ENCODE assay signal across 21 cellular contexts in the genomic region with DNA sequence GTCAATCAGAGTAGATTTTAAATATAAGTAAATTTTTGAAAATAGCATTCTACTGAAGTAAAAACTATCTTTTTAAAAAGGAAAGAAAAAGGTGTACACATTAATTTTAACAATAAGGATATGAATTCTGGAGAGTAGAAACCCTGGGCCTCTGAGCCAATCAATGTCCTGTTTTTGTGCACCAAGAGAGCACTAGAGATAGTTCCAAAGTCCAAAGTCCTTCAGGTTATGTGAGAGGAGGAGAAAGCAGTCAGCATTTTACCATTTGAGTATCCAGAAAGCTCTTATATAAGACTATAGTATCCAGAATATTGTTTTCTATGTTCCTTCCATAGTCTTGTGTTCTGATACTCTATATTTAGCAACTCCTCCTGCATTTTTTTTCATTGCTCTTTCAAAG. TPM values are rescaled to one million over a fixed set of nuclear protein-coding genes. Genes with fewer than 3 reads are reported as not detected.
DNase-seq lines count a peak whose midpoint lies in the region; ATAC-seq, FAIRE-seq and TF ChIP-seq lines count a peak whose summit lies in the region.
"Had no signal": no experiment of that assay in that cellular context is flagged by ENCODE, and none has a peak within 500 bp of the region (broad histone marks: within the 10 kb centered on the region; RNA-seq: fewer than 3 reads in every experiment).

No MANE protein-coding gene starts in this region.

- peak overlapping the region; percentile 43 for H3K27ac Mint-ChIP-seq in endothelial cell (ENCODE audit: unreplicated experiment)
- H3K27ac Mint-ChIP-seq: CD14-positive monocyte, GM23338 had no signal

- H3K9ac ChIP-seq in HepG2 (ENCODE audit: insufficient read depth, low read depth, low read length): no peak overlapping the region
- H3K9ac ChIP-seq: BLaER1, KMS-11 had no signal

- no peaks in the 10 kb centered on the region for H3K36me3 ChIP-seq in HepG2 (replicated peaks in 1 of 2; ENCODE audit: control insufficient read depth in 1 of 2, insufficient read depth in 2 of 2, low read length in 2 of 2)
- no peaks in the 10 kb centered on the region for H3K36me3 ChIP-seq in small intestine (ENCODE audit: control insufficient read depth in 2 of 2, insufficient read depth in 2 of 2, low read length in 2 of 2)
- H3K36me3 ChIP-seq: BLaER1 had no signal

- no peak for TF ChIP-seq POLR2A in HepG2 (IDR thresholded peaks at IDR 0.05; ENCODE audit: insufficient read depth in 1 of 2, low read depth in 2 of 2, low read length in 2 of 2)

- H3K4me1 Mint-ChIP-seq in endothelial cell (ENCODE audit: unreplicated experiment): peaks cover 15% of the 10 kb centered on the region

- FAIRE-seq in HepG2 (lab: Jason Lieb, UNC): no peak
- FAIRE-seq in small intestine (lab: Jason Lieb, UNC): no peak
- FAIRE-seq: GM12878, H54 had no signal

- H3K4me1 ChIP-seq in HepG2 (ENCODE audit: insufficient read depth, low read length): peaks cover 50% of the 10 kb centered on the region
- H3K4me1 ChIP-seq in small intestine (ENCODE audit: control insufficient read depth in 2 of 2, insufficient read depth in 1 of 2, low read depth in 1 of 2, low read length in 1 of 2): no peaks in the 10 kb centered on the region

- CTCF ChIA-PET in HepG2 (lab: Yijun Ruan, JAX; ENCODE audit: low intra/inter-chr PET ratio, low total read pairs): no interaction called here

- H3K4me3 ChIP-seq in HepG2 (replicated peaks in 1 of 3; ENCODE audit: insufficient read depth in 1 of 3, low read depth in 2 of 3, low read length in 3 of 3) (no peak overlapping the region), small intestine (ENCODE audit: low read depth in 1 of 2, low read length in 2 of 2) (no peak overlapping the region)
- H3K4me3 ChIP-seq: BLaER1, GM12878, GM23338 had no signal

- TF ChIP-seq RAD21 in HepG2 (CRISPR knock-in tag; IDR thresholded peaks at IDR 0.05): no peak

- H3K27ac ChIP-seq in 22Rv1 (0 out of 2 replicates have a peak overlapping the region, but pooled peaks have one; percentile 25), HepG2 (ENCODE audit: extremely low read length, insufficient read depth, low read length) (peak overlapping the region; percentile 55), small intestine (ENCODE audit: low read depth in 1 of 2, low read length in 1 of 2) (no peak overlapping the region)
- H3K27ac ChIP-seq: BLaER1, KMS-11 had no signal

- TF ChIP-seq EP300 in HepG2 (IDR thresholded peaks at IDR 0.05; ENCODE audit: low read depth in 2 of 2, low read length in 2 of 2) (no peak), HepG2 (CRISPR knock-in tag; IDR thresholded peaks at IDR 0.05; ENCODE audit: borderline replicate concordance) (no peak)

- H4K20me1 ChIP-seq in HepG2 (ENCODE audit: insufficient read depth, low read length): no peaks in the 10 kb centered on the region
- H4K20me1 ChIP-seq: BLaER1 had no signal

- no TSS peak for BruUV-seq in HepG2 (replicated peaks; lab: Mats Ljungman, UMichigan)

- DNase-seq in endothelial cell (ENCODE audit: low spot score): no peak
- no peak for DNase-seq in HepG2 (ENCODE audit: low spot score)
- peak; percentile 38 for DNase-seq in small intestine
- no peak for DNase-seq in NCI-H345 (lab: John Stamatoyannopoulos, UW)
- no peak for DNase-seq in activated CD4-positive, alpha-beta T cell treated with anti-CD3 and anti-CD28 coated beads for 48 hours
- DNase-seq: 8988T; CD4-positive, alpha-beta memory T cell; DMS153; DND-41; EL; HCEC 1CT had no signal

- TF ChIP-seq CTCF in 22Rv1 (IDR thresholded peaks at IDR 0.05): no peak
- no peak for TF ChIP-seq CTCF in endothelial cell (IDR thresholded peaks at IDR 0.05; ENCODE audit: unreplicated experiment)
- TF ChIP-seq CTCF in HepG2 (CRISPR knock-in tag; IDR thresholded peaks at IDR 0.05): no peak

- H3K79me2 ChIP-seq in HepG2 (ENCODE audit: insufficient read depth, low read length): no peaks in the 10 kb centered on the region

- in situ Hi-C loops in HepG2 (cut with HindIII; ENCODE audit: extremely low pct_ligation_motif_present, low pct_unique_long_range_greater_than_20kb): no loop called here

- POLR2A ChIA-PET in HepG2 (lab: Yijun Ruan, JAX): no interaction called here

- no peaks in the 10 kb centered on the region for H3K9me3 ChIP-seq in HepG2 (ENCODE audit: low read length)
- H3K9me3 ChIP-seq in small intestine (ENCODE audit: control insufficient read depth, low read depth): no peaks in the 10 kb centered on the region
- H3K9me3 ChIP-seq: BLaER1 had no signal

- no peak overlapping the region for H2AFZ ChIP-seq in HepG2 (ENCODE audit: low read length)
- H2AFZ ChIP-seq: GM23338 had no signal

- H3K4me2 ChIP-seq in HepG2 (ENCODE audit: low read depth, low read length): no peak overlapping the region
- H3K4me2 ChIP-seq: BLaER1, GM23338, KMS-11 had no signal

- H3K4me3 Mint-ChIP-seq in endothelial cell (ENCODE audit: unreplicated experiment): no peak overlapping the region
- H3K4me3 Mint-ChIP-seq: CD14-positive monocyte; CD4-positive, alpha-beta memory T cell; GM23338 had no signal

- peaks cover 5% of the 10 kb centered on the region for H3K36me3 Mint-ChIP-seq in endothelial cell (ENCODE audit: low read depth, unreplicated experiment)

- ATAC-seq in HepG2 (no peak), GM19324 (IDR thresholded peaks at IDR 0.05; ENCODE audit: low FRiP score, unreplicated experiment) (no peak)
- ATAC-seq: GM12878, GM23338 had no signal

- intact Hi-C loops in HepG2 (cut with micrococcal nuclease; ENCODE audit: unreplicated experiment): no loop called here

- no peaks in the 10 kb centered on the region for H3K27me3 ChIP-seq in HepG2 (ENCODE audit: control insufficient read depth in 1 of 2, insufficient read depth in 2 of 2, low read length in 2 of 2)
- H3K27me3 ChIP-seq in small intestine (ENCODE audit: control insufficient read depth in 2 of 2, insufficient read depth in 2 of 2, low read length in 2 of 2): no peaks in the 10 kb centered on the region
- H3K27me3 ChIP-seq: BLaER1 had no signal

- peaks cover 3% of the 10 kb centered on the region for H3K27me3 Mint-ChIP-seq in endothelial cell (ENCODE audit: unreplicated experiment)

- H3K9me3 Mint-ChIP-seq in endothelial cell (ENCODE audit: unreplicated experiment): no peaks in the 10 kb centered on the region
- H3K9me3 Mint-ChIP-seq: GM23338 had no signal

RNA-seq across cellular contexts. Expression of a gene that starts 3.3 kb away (rescaled TPM):
- total RNA-seq in endothelial cell (ENCODE audit: unreplicated experiment) (81.2 TPM), HepG2 (2016; rRNA removed; fragmentation: Illumina TruSeq; extraction: Trizol) (40.8 and 60.5 TPM in 2 replicates)
- 13.3 and 13.6 TPM in 2 replicates for total RNA-seq in HepG2 (2016; cell fraction: cytosol; rRNA removed; fragmentation: Illumina TruSeq; extraction: Trizol; ENCODE audit: low read depth)
- 40.2 and 68.3 TPM in 2 replicates for total RNA-seq in HepG2 (2016; cell fraction: insoluble cytoplasmic fraction; rRNA removed; fragmentation: Illumina TruSeq; extraction: Trizol)
- total RNA-seq in HepG2 (2016; cell fraction: membrane; rRNA removed; fragmentation: Illumina TruSeq; extraction: Trizol): 25.7 and 27.8 TPM in 2 replicates
- total RNA-seq in HepG2 (2016; cell fraction: nucleus; rRNA removed; fragmentation: Illumina TruSeq; extraction: Trizol): 16.3 and 17.0 TPM in 2 replicates
- polyA plus RNA-seq in HepG2 (2011; rRNA removed) (12.7 and 20.0 TPM in 2 replicates), small intestine (10 to 100 TPM; 24.8 to 54.5 (median 40.5) TPM)
- polyA plus RNA-seq in HepG2 (2011; cell fraction: cytosol; rRNA removed): 6.7 and 14.0 TPM in 2 replicates
- polyA plus RNA-seq in HepG2 (2011; cell fraction: nucleus; rRNA removed): 1.8 and 3.1 TPM in 2 replicates
- polyA plus RNA-seq in HepG2 (2012): 31.9 and 55.7 TPM in 2 replicates
- polyA plus RNA-seq in HepG2 (2016; cell fraction: cytosol; fragmentation: Illumina TruSeq; extraction: Trizol; ENCODE audit: low read depth): 12.4 and 13.5 TPM in 2 replicates
- polyA plus RNA-seq in HepG2 (2016; cell fraction: insoluble cytoplasmic fraction; fragmentation: Illumina TruSeq; extraction: Trizol; ENCODE audit: low read depth): 76.0 and 88.5 TPM in 2 replicates
- 25.8 and 26.0 TPM in 2 replicates for polyA plus RNA-seq in HepG2 (2016; cell fraction: membrane; fragmentation: Illumina TruSeq; extraction: Trizol; ENCODE audit: low read depth)
- polyA plus RNA-seq in HepG2 (2016; cell fraction: nucleus; fragmentation: Illumina TruSeq; extraction: Trizol; ENCODE audit: insufficient read depth, low read depth): 25.8 and 26.9 TPM in 2 replicates
- 1.7 and 2.6 TPM in 2 replicates for polyA minus RNA-seq in HepG2 (2011; rRNA and poly(A)+ RNA removed; ENCODE audit: low replicate concordance)
- polyA minus RNA-seq in HepG2 (2011; cell fraction: cytosol; rRNA and poly(A)+ RNA removed): 8.1 and 9.1 TPM in 2 replicates
- 5.2 and 6.5 TPM in 2 replicates for polyA minus RNA-seq in HepG2 (2011; cell fraction: nucleus; rRNA and poly(A)+ RNA removed)

RNA-seq across cellular contexts. Expression of a gene that starts 18.3 kb away (rescaled TPM):
- total RNA-seq in endothelial cell (ENCODE audit: unreplicated experiment) (3.0 TPM), HepG2 (2016; rRNA removed; fragmentation: Illumina TruSeq; extraction: Trizol) (not detected in 2 replicates)
- total RNA-seq in HepG2 (2016; cell fraction: cytosol; rRNA removed; fragmentation: Illumina TruSeq; extraction: Trizol; ENCODE audit: low read depth): not detected in 2 replicates
- total RNA-seq in HepG2 (2016; cell fraction: insoluble cytoplasmic fraction; rRNA removed; fragmentation: Illumina TruSeq; extraction: Trizol): not detected in 2 replicates
- total RNA-seq in HepG2 (2016; cell fraction: membrane; rRNA removed; fragmentation: Illumina TruSeq; extraction: Trizol): not detected in 2 replicates
- not detected in 2 replicates for total RNA-seq in HepG2 (2016; cell fraction: nucleus; rRNA removed; fragmentation: Illumina TruSeq; extraction: Trizol)
- polyA plus RNA-seq in HepG2 (2011; rRNA removed) (not detected in 2 replicates), small intestine (1 to 10 TPM in 1 of 3 donors, under 1 TPM in 1, not detected in 1; 0.54 to 2.0 TPM)
- polyA plus RNA-seq in HepG2 (2011; cell fraction: cytosol; rRNA removed): not detected in 2 replicates
- not detected in 2 replicates for polyA plus RNA-seq in HepG2 (2011; cell fraction: nucleus; rRNA removed)
- polyA plus RNA-seq in HepG2 (2012): not detected in 2 replicates
- not detected in 2 replicates for polyA plus RNA-seq in HepG2 (2016; cell fraction: cytosol; fragmentation: Illumina TruSeq; extraction: Trizol; ENCODE audit: low read depth)
- polyA plus RNA-seq in HepG2 (2016; cell fraction: insoluble cytoplasmic fraction; fragmentation: Illumina TruSeq; extraction: Trizol; ENCODE audit: low read depth): not detected in 2 replicates
- not detected in 2 replicates for polyA plus RNA-seq in HepG2 (2016; cell fraction: membrane; fragmentation: Illumina TruSeq; extraction: Trizol; ENCODE audit: low read depth)
- not detected in 2 replicates for polyA plus RNA-seq in HepG2 (2016; cell fraction: nucleus; fragmentation: Illumina TruSeq; extraction: Trizol; ENCODE audit: insufficient read depth, low read depth)
- polyA minus RNA-seq in HepG2 (2011; rRNA and poly(A)+ RNA removed; ENCODE audit: low replicate concordance): not detected in 2 replicates
- polyA minus RNA-seq in HepG2 (2011; cell fraction: cytosol; rRNA and poly(A)+ RNA removed): not detected in 2 replicates
- polyA minus RNA-seq in HepG2 (2011; cell fraction: nucleus; rRNA and poly(A)+ RNA removed): not detected in 2 replicates
- total RNA-seq: CD4-positive, alpha-beta memory T cell; G401; GM12878 had no signal
- polyA plus RNA-seq: AG04450; CD14-positive monocyte; CD4-positive, alpha-beta memory T cell; GM12878 had no signal

RNA-seq across cellular contexts. Expression of a gene that starts 43.4 kb away (rescaled TPM):
- 85.0 TPM for total RNA-seq in endothelial cell (ENCODE audit: unreplicated experiment)
- total RNA-seq in HepG2 (2016; rRNA removed; fragmentation: Illumina TruSeq; extraction: Trizol): not detected in 2 replicates
- total RNA-seq in HepG2 (2016; cell fraction: cytosol; rRNA removed; fragmentation: Illumina TruSeq; extraction: Trizol; ENCODE audit: low read depth): not detected in 2 replicates
- total RNA-seq in HepG2 (2016; cell fraction: insoluble cytoplasmic fraction; rRNA removed; fragmentation: Illumina TruSeq; extraction: Trizol): not detected in 2 replicates
- total RNA-seq in HepG2 (2016; cell fraction: membrane; rRNA removed; fragmentation: Illumina TruSeq; extraction: Trizol): not detected in 2 replicates
- not detected in 2 replicates for total RNA-seq in HepG2 (2016; cell fraction: nucleus; rRNA removed; fragmentation: Illumina TruSeq; extraction: Trizol)
- polyA plus RNA-seq in HepG2 (2011; rRNA removed): not detected in 2 replicates
- 0.05 TPM in 1 of 2 replicates, not detected in the other for polyA plus RNA-seq in HepG2 (2011; cell fraction: cytosol; rRNA removed)
- polyA plus RNA-seq in HepG2 (2011; cell fraction: nucleus; rRNA removed): not detected in 2 replicates
- polyA plus RNA-seq in HepG2 (2012): not detected in 2 replicates
- polyA plus RNA-seq in HepG2 (2016; cell fraction: cytosol; fragmentation: Illumina TruSeq; extraction: Trizol; ENCODE audit: low read depth): not detected in 2 replicates
- not detected in 2 replicates for polyA plus RNA-seq in HepG2 (2016; cell fraction: insoluble cytoplasmic fraction; fragmentation: Illumina TruSeq; extraction: Trizol; ENCODE audit: low read depth)
- not detected in 2 replicates for polyA plus RNA-seq in HepG2 (2016; cell fraction: membrane; fragmentation: Illumina TruSeq; extraction: Trizol; ENCODE audit: low read depth)
- polyA plus RNA-seq in HepG2 (2016; cell fraction: nucleus; fragmentation: Illumina TruSeq; extraction: Trizol; ENCODE audit: insufficient read depth, low read depth): not detected in 2 replicates
- polyA minus RNA-seq in HepG2 (2011; rRNA and poly(A)+ RNA removed; ENCODE audit: low replicate concordance): not detected in 2 replicates
- not detected in 2 replicates for polyA minus RNA-seq in HepG2 (2011; cell fraction: cytosol; rRNA and poly(A)+ RNA removed)
- not detected in 2 replicates for polyA minus RNA-seq in HepG2 (2011; cell fraction: nucleus; rRNA and poly(A)+ RNA removed)
- 10 to 100 TPM in 2 of 3 donors, 1 to 10 TPM in 1; 5.6 to 42.9 (median 23.0) TPM for polyA plus RNA-seq in small intestine

RNA-seq across cellular contexts. Expression of a gene that starts 52.5 kb away (rescaled TPM):
- total RNA-seq in endothelial cell (ENCODE audit: unreplicated experiment) (50.4 TPM), HepG2 (2016; rRNA removed; fragmentation: Illumina TruSeq; extraction: Trizol) (0.46 TPM in 2 replicates)
- total RNA-seq in HepG2 (2016; cell fraction: cytosol; rRNA removed; fragmentation: Illumina TruSeq; extraction: Trizol; ENCODE audit: low read depth): not detected in 2 replicates
- total RNA-seq in HepG2 (2016; cell fraction: insoluble cytoplasmic fraction; rRNA removed; fragmentation: Illumina TruSeq; extraction: Trizol): 0.30 and 0.51 TPM in 2 replicates
- 0.28 TPM in 1 of 2 replicates, not detected in the other for total RNA-seq in HepG2 (2016; cell fraction: membrane; rRNA removed; fragmentation: Illumina TruSeq; extraction: Trizol)
- 0.60 TPM in 1 of 2 replicates, not detected in the other for total RNA-seq in HepG2 (2016; cell fraction: nucleus; rRNA removed; fragmentation: Illumina TruSeq; extraction: Trizol)
- polyA plus RNA-seq in HepG2 (2011; rRNA removed) (0.54 TPM in 2 replicates), small intestine (10 to 100 TPM in 1 of 3 donors, 1 to 10 TPM in 1, under 1 TPM in 1; 0.89 to 35.7 (median 9.5) TPM)
- 0.39 and 0.97 TPM in 2 replicates for polyA plus RNA-seq in HepG2 (2011; cell fraction: cytosol; rRNA removed)
- 0.18 and 0.43 TPM in 2 replicates for polyA plus RNA-seq in HepG2 (2011; cell fraction: nucleus; rRNA removed)
- polyA plus RNA-seq in HepG2 (2012): 0.86 and 2.0 TPM in 2 replicates
- 0.16 TPM in 1 of 2 replicates, not detected in the other for polyA plus RNA-seq in HepG2 (2016; cell fraction: cytosol; fragmentation: Illumina TruSeq; extraction: Trizol; ENCODE audit: low read depth)
- polyA plus RNA-seq in HepG2 (2016; cell fraction: insoluble cytoplasmic fraction; fragmentation: Illumina TruSeq; extraction: Trizol; ENCODE audit: low read depth): 0.81 TPM in 1 of 2 replicates, not detected in the other
- polyA plus RNA-seq in HepG2 (2016; cell fraction: membrane; fragmentation: Illumina TruSeq; extraction: Trizol; ENCODE audit: low read depth): not detected in 2 replicates
- polyA plus RNA-seq in HepG2 (2016; cell fraction: nucleus; fragmentation: Illumina TruSeq; extraction: Trizol; ENCODE audit: insufficient read depth, low read depth): not detected in 2 replicates
- not detected in 2 replicates for polyA minus RNA-seq in HepG2 (2011; rRNA and poly(A)+ RNA removed; ENCODE audit: low replicate concordance)
- polyA minus RNA-seq in HepG2 (2011; cell fraction: cytosol; rRNA and poly(A)+ RNA removed): not detected in 2 replicates
- polyA minus RNA-seq in HepG2 (2011; cell fraction: nucleus; rRNA and poly(A)+ RNA removed): 0.77 and 1.4 TPM in 2 replicates

Comparison
In these comparisons a context has a peak if more than half of its experiments do, and no peak if none do; other contexts are left out.
1. H3K27ac ChIP-seq: peak in 22Rv1 (single experiment) and HepG2 (single experiment); none in small intestine (0 of 2).
2. RNA of a gene that starts 43.4 kb away (total RNA-seq): 85.0 TPM in endothelial cell (single experiment); not detected in HepG2; every median in the first group is over 10 times any median in the second.